9 cellular contexts compared by ENCODE assay signal in the genomic region with DNA sequence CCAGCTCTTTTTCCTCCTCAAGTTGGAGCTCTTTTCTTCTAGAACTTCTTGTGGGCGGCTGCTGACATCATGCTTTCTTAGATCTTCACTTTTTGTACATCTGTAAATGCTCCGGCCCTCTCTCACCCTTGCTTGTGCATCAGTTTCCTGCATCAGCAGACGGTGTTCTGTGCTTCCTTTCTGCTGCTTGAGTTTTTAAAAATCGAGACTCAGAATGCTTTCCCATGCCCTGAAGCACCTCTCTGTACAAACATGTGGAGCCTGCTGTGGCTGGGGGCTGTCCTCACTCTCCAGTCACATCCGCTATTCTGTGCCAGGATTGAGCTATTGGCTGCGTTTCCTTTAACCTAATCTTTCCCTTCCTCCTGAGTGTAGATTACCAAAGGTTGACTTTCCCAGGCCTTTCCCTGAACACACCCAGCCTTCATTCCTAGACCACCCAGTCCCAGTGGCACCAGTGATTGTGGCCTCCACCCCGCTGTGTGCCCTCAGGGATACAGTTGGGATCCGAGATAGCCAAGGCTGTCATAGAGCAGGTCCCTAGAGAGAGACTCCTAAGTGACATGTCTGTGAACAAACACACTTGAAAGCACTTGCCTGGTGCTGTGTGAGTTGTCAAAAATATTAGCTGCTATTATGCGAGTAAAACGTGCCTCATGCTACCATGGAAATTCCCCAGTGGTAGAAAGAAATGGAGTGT. TPM values are rescaled to one million over a fixed set of nuclear protein-coding genes. Genes with fewer than 3 reads are reported as not detected.
DNase-seq lines count a peak whose midpoint lies in the region; ATAC-seq, FAIRE-seq and TF ChIP-seq lines count a peak whose summit lies in the region.
"Had no signal": no experiment of that assay in that cellular context is flagged by ENCODE, and none has a peak within 500 bp of the region (broad histone marks: within the 10 kb centered on the region; RNA-seq: fewer than 3 reads in every experiment).

No MANE protein-coding gene starts in this region.

- H3K36me3 ChIP-seq in GM23248 (ENCODE audit: low read depth), result 0 out of 2 replicates have a peak, but pooled peaks cover 9% of the 10 kb centered on the region

- peaks cover 0 to 32% of the 10 kb centered on the region in 2 donors for H3K36me3 Mint-ChIP-seq in activated T-cell treated with anti-CD3 and anti-CD28 coated beads, Interleukin-2, amount 50 U/mL, for 72 hours (ENCODE audit: insufficient read depth in 2 of 2)
- peaks cover 5% of the 10 kb centered on the region for H3K36me3 Mint-ChIP-seq in glutamatergic neuron (ENCODE audit: unreplicated experiment)

- no peak for TF ChIP-seq CTCF in glutamatergic neuron (IDR thresholded peaks at IDR 0.05; ENCODE audit: partially characterized antibody, unreplicated experiment)
- TF ChIP-seq CTCF in D721Med (IDR thresholded peaks at IDR 0.05; ENCODE audit: insufficient read depth, missing control alignments), result no peak

- H3K27ac Mint-ChIP-seq in activated T-cell treated with anti-CD3 and anti-CD28 coated beads, Interleukin-2, amount 50 U/mL, for 72 hours, result peak overlapping the region; percentile 88
- H3K27ac Mint-ChIP-seq in glutamatergic neuron (ENCODE audit: unreplicated experiment), result peak overlapping the region; percentile 94

- DNase-seq in GM23248 (peak; percentile 84), glutamatergic neuron (peak; percentile 30), T1000 (lab: John Stamatoyannopoulos, UW) (no peak), NCI-H2081 treated with DMSO at 0.1 percent for 48 hours (lab: John Stamatoyannopoulos, UW) (no peak), NCI-H2227 treated with DMSO at 0.1 percent for 48 hours (lab: John Stamatoyannopoulos, UW) (no peak), D721Med (ENCODE audit: insufficient read length, low spot score) (no peak)
- peak; percentile 27 to 32 for DNase-seq in activated T-cell treated with anti-CD3 and anti-CD28 coated beads, Interleukin-2, amount 50 U/mL, for 72 hours
- DNase-seq in stimulated activated CD4-positive, alpha-beta T cell treated with anti-CD3 and anti-CD28 coated beads, Interleukin-12 subunit alpha, Interleukin-12 subunit beta, amount 100 ng/mL, for 4 hours, result peak; percentile 19
- DNase-seq: kidney glomerular epithelial cell had no signal

- peak overlapping the region; percentile 35 to 74 for H3K4me3 Mint-ChIP-seq in activated T-cell treated with anti-CD3 and anti-CD28 coated beads, Interleukin-2, amount 50 U/mL, for 72 hours
- peak overlapping the region; percentile 40 for H3K4me3 Mint-ChIP-seq in glutamatergic neuron (ENCODE audit: unreplicated experiment)

- peaks cover 27% of the 10 kb centered on the region for H3K4me1 Mint-ChIP-seq in activated T-cell treated with anti-CD3 and anti-CD28 coated beads, Interleukin-2, amount 50 U/mL, for 72 hours (ENCODE audit: low read depth)
- H3K4me1 Mint-ChIP-seq in glutamatergic neuron (ENCODE audit: low read depth, unreplicated experiment), result peaks cover 25% of the 10 kb centered on the region

- WGBS in GM23248 (ENCODE audit: low coverage in 1 of 2, low lambda C conversion rate in 2 of 2, missing lambda C conversion rate in 2 of 2), 2 experiments, result 30 to 33% methylated on average over 10 of the region's 10 CpGs

- no peaks in the 10 kb centered on the region for H3K27me3 ChIP-seq in GM23248 (replicated peaks; ENCODE audit: insufficient read depth)

- in situ Hi-C loops in GM23248 (cut with MboI), result no loop called here

- no peaks in the 10 kb centered on the region for H3K9me3 ChIP-seq in GM23248 (ENCODE audit: low read depth)

- no peaks in the 10 kb centered on the region for H3K9me2 ChIP-seq in GM23248 (ENCODE audit: insufficient read depth)

- peak overlapping the region; percentile 36 for H3K4me2 ChIP-seq in GM23248 (ENCODE audit: unreplicated experiment)

- no peaks in the 10 kb centered on the region for H3K27me3 Mint-ChIP-seq in activated T-cell treated with anti-CD3 and anti-CD28 coated beads, Interleukin-2, amount 50 U/mL, for 72 hours (ENCODE audit: low read depth)
- no peaks in the 10 kb centered on the region for H3K27me3 Mint-ChIP-seq in glutamatergic neuron (ENCODE audit: unreplicated experiment)

- H3K9me3 Mint-ChIP-seq in activated T-cell treated with anti-CD3 and anti-CD28 coated beads, Interleukin-2, amount 50 U/mL, for 72 hours, result no peaks in the 10 kb centered on the region
- peaks cover 15% of the 10 kb centered on the region for H3K9me3 Mint-ChIP-seq in glutamatergic neuron (ENCODE audit: unreplicated experiment)

- peaks cover 41% of the 10 kb centered on the region for H3K79me2 ChIP-seq in GM23248 (ENCODE audit: insufficient read depth)

- no peak overlapping the region for H2AFZ ChIP-seq in GM23248

- no peaks in the 10 kb centered on the region for H4K20me1 ChIP-seq in GM23248 (ENCODE audit: insufficient read depth)

- peak overlapping the region; percentile 44 for H3K9ac ChIP-seq in GM23248

- H3K27ac ChIP-seq in GM23248, result peak overlapping the region; percentile 76

- H3K4me3 ChIP-seq in GM23248, result no peak overlapping the region

- no peak for FAIRE-seq in D721Med (lab: Jason Lieb, UNC)

- H3F3A ChIP-seq in GM23248 (ENCODE audit: insufficient read depth), result peaks cover 13% of the 10 kb centered on the region

- ATAC-seq in activated T-cell treated with anti-CD3 and anti-CD28 coated beads, Interleukin-2, amount 50 U/mL, for 72 hours (replicated peaks in 1 of 2), result peak; percentile 62 to 70

- H3K4me1 ChIP-seq in GM23248 (ENCODE audit: insufficient read depth), result peaks cover 15% of the 10 kb centered on the region; the same call in 1 of the 2 replicates

RNA-seq across cellular contexts. Expression of a gene that starts 41.9 kb away (rescaled TPM):
- 55.2 and 64.6 TPM in 2 replicates for total RNA-seq in GM23248 (2014; rRNA removed; shearing (Covaris generic))
- polyA plus RNA-seq in GM23248 (2016; fragmentation: Nextera tagmentation; extraction: Ambion mirVana), result 40.6 and 41.0 TPM in 2 replicates
- 10 to 100 TPM; 72.3 to 85.8 TPM for total RNA-seq in activated T-cell treated with anti-CD3 and anti-CD28 coated beads, Interleukin-2, amount 50 U/mL, for 72 hours
- total RNA-seq in glutamatergic neuron (ENCODE audit: unreplicated experiment), result 25.4 TPM

Comparison
In these comparisons a context has a peak if more than half of its experiments do, and no peak if none do; other contexts are left out.
1. DNase-seq: peak in GM23248 (single experiment), activated T-cell treated with anti-CD3 and anti-CD28 coated beads, Interleukin-2, amount 50 U/mL, for 72 hours (2 of 2), glutamatergic neuron (single experiment) and stimulated activated CD4-positive, alpha-beta T cell treated with anti-CD3 and anti-CD28 coated beads, Interleukin-12 subunit alpha, Interleukin-12 subunit beta, amount 100 ng/mL, for 4 hours (single experiment); none in T1000 (single experiment), NCI-H2081 treated with DMSO at 0.1 percent for 48 hours (single experiment), NCI-H2227 treated with DMSO at 0.1 percent for 48 hours (single experiment) and D721Med (single experiment).